Comparison of ENCODE assay signal across 20 cellular contexts in the genomic region with DNA sequence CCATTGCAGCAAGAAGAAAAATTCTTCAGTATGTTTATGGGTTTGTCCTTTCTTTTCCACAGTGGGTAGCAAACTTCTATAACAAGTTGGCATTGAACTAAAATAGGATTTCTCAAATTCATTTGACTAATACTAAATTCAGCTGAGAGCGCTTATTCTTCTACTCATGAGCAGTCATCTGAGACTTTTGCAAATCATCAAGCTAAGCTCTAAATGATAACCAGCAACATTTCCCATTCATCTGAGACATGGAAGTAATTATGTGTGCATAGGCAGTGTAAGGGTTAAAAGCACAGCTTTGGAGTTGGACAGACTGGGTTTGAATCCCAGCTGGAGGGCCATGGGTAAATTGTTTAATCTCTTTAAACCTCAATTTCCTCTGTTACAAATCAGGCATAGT. TPM values are rescaled to one million over a fixed set of nuclear protein-coding genes. Genes with fewer than 3 reads are reported as not detected.
DNase-seq lines count a peak whose midpoint lies in the region; ATAC-seq and TF ChIP-seq lines count a peak whose summit lies in the region.
"Had no signal": no experiment of that assay in that cellular context is flagged by ENCODE, and none has a peak within 500 bp of the region (broad histone marks: within the 10 kb centered on the region; RNA-seq: fewer than 3 reads in every experiment).

No MANE protein-coding gene starts in this region.

- no peaks in the 10 kb centered on the region for H3K36me3 Mint-ChIP-seq in naive B cell
- H3K36me3 Mint-ChIP-seq: activated naive CD4-positive, alpha-beta T cell treated with anti-CD3 and anti-CD28 coated beads, Interleukin-2, amount 50 U/mL, for 24 hours had no signal

- no peak overlapping the region for H3K4me3 ChIP-seq in coronary artery
- H3K4me3 ChIP-seq in uterus: no peak overlapping the region
- H3K4me3 ChIP-seq: tibial nerve had no signal

- intact Hi-C loops in uterus (cut with DNase I; ENCODE audit: low total_unique reads): no loop called here

- TF ChIP-seq POLR2A in uterus (IDR thresholded peaks at IDR 0.05): no peak

- no peaks in the 10 kb centered on the region for H3K9me3 ChIP-seq in uterus
- H3K9me3 ChIP-seq: tibial nerve had no signal

- peak; percentile 40 for DNase-seq in NCI-H82 (lab: John Stamatoyannopoulos, UW)
- no peak for DNase-seq in NCI-H82 treated with DMSO at 0.1 percent for 48 hours (lab: John Stamatoyannopoulos, UW; ENCODE audit: unreplicated experiment)
- no peak for DNase-seq in coronary artery (ENCODE audit: low spot score)
- DNase-seq in naive B cell: no peak
- DNase-seq in uterus: no peak
- DNase-seq in NCI-H2227 treated with DMSO at 0.1 percent for 48 hours (lab: John Stamatoyannopoulos, UW): no peak
- DNase-seq in anterior cingulate cortex (lab: John Stamatoyannopoulos, UW): no peak
- DNase-seq: activated CD4-positive, alpha-beta T cell treated with anti-CD3 and anti-CD28 coated beads for 36 hours; central memory CD4-positive, alpha-beta T cell; Kasumi-1; NCI-H1694; NCI-H510A; stimulated activated CD8-positive, alpha-beta memory T cell treated with anti-CD3 and anti-CD28 coated beads, Interleukin-4, amount 100 ng/mL, for 48 hours had no signal

- H3K4me3 Mint-ChIP-seq in naive B cell: peak overlapping the region; percentile 43 to 88 (median 80)
- H3K4me3 Mint-ChIP-seq: activated CD4-positive, alpha-beta T cell treated with anti-CD3 and anti-CD28 coated beads for 36 hours; activated naive CD4-positive, alpha-beta T cell treated with anti-CD3 and anti-CD28 coated beads, Interleukin-2, amount 50 U/mL, for 24 hours had no signal

- H3K27me3 ChIP-seq in uterus: no peaks in the 10 kb centered on the region
- H3K27me3 ChIP-seq: tibial nerve had no signal

- ATAC-seq in naive B cell (ENCODE audit: low read depth in 2 of 2): peak; percentile 38 to 47
- ATAC-seq in GM19351 (IDR thresholded peaks at IDR 0.05; ENCODE audit: unreplicated experiment): no peak
- ATAC-seq: activated CD4-positive, alpha-beta T cell treated with anti-CD3 and anti-CD28 coated beads for 36 hours; Panc1 had no signal

- H3K27ac ChIP-seq in coronary artery (peak overlapping the region; percentile 82 to 85), uterus (peak overlapping the region; percentile 45 to 81)
- H3K27ac ChIP-seq: 22Rv1 had no signal

- H3K4me1 ChIP-seq in uterus: no peaks in the 10 kb centered on the region
- H3K4me1 ChIP-seq: tibial nerve had no signal

- H3K27me3 Mint-ChIP-seq in naive B cell: no peaks in the 10 kb centered on the region
- H3K27me3 Mint-ChIP-seq: activated naive CD4-positive, alpha-beta T cell treated with anti-CD3 and anti-CD28 coated beads, Interleukin-2, amount 50 U/mL, for 24 hours had no signal

- peak overlapping the region; percentile 75 to 90 (median 86) for H3K27ac Mint-ChIP-seq in naive B cell
- H3K27ac Mint-ChIP-seq: activated CD4-positive, alpha-beta T cell treated with anti-CD3 and anti-CD28 coated beads for 36 hours; activated naive CD4-positive, alpha-beta T cell treated with anti-CD3 and anti-CD28 coated beads, Interleukin-2, amount 50 U/mL, for 24 hours had no signal

- peaks cover 27 to 51% (median 42%) of the 10 kb centered on the region in 3 donors for H3K4me1 Mint-ChIP-seq in naive B cell
- H3K4me1 Mint-ChIP-seq: activated CD4-positive, alpha-beta T cell treated with anti-CD3 and anti-CD28 coated beads for 36 hours; activated naive CD4-positive, alpha-beta T cell treated with anti-CD3 and anti-CD28 coated beads, Interleukin-2, amount 50 U/mL, for 24 hours had no signal

- H3K36me3 ChIP-seq in uterus: no peaks in the 10 kb centered on the region
- H3K36me3 ChIP-seq: tibial nerve had no signal

- no peaks in the 10 kb centered on the region for H3K9me3 Mint-ChIP-seq in naive B cell
- H3K9me3 Mint-ChIP-seq: activated naive CD4-positive, alpha-beta T cell treated with anti-CD3 and anti-CD28 coated beads, Interleukin-2, amount 50 U/mL, for 24 hours had no signal

- TF ChIP-seq CTCF in coronary artery (IDR thresholded peaks at IDR 0.05): no peak
- no peak for TF ChIP-seq CTCF in uterus (IDR thresholded peaks at IDR 0.05)

RNA-seq across cellular contexts. Expression of gene CNR2, which starts 18.3 kb away (rescaled TPM):
- 10 to 100 TPM; 28.7 to 66.0 (median 47.1) TPM for polyA plus RNA-seq in naive B cell (ENCODE audit: low read depth in 6 of 6)
- total RNA-seq in uterus: under 1 TPM in 1 of 4 donors, not detected in 3; 0.14 TPM
- total RNA-seq: activated CD4-positive, alpha-beta T cell treated with anti-CD3 and anti-CD28 coated beads for 36 hours; glomerular endothelial cell; H1; tibial nerve had no signal
- polyA plus RNA-seq: H1 had no signal

RNA-seq across cellular contexts. Expression of gene PNRC2, which starts 28.1 kb away (rescaled TPM):
- 100 to 1,000 TPM; 152 to 189 (median 174) TPM for polyA plus RNA-seq in naive B cell (ENCODE audit: low read depth in 6 of 6)
- total RNA-seq in uterus: 100 to 1,000 TPM in 3 of 4 donors, 10 to 100 TPM in 1; 44.8 to 187 (median 122) TPM

RNA-seq across cellular contexts. Expression of gene SRSF10, which starts 48.6 kb away (rescaled TPM):
- polyA plus RNA-seq in naive B cell (ENCODE audit: low read depth in 6 of 6): 100 to 1,000 TPM; 105 to 167 (median 146) TPM
- 100 to 1,000 TPM; 105 to 198 (median 162) TPM for total RNA-seq in uterus
